1 cellular context compared by ENCODE assay signal in genomic region chr16:56964243-56965148, GRCh38.
TF ChIP-seq lines count a peak whose summit lies in the region.

No MANE protein-coding gene starts in this region.

TF ChIP-seq in K562, 482 proteins besides CTCF, POLR2A, EP300 and RAD21 (continued from another document and continues in another):
- TF ChIP-seq, protein P1, sequence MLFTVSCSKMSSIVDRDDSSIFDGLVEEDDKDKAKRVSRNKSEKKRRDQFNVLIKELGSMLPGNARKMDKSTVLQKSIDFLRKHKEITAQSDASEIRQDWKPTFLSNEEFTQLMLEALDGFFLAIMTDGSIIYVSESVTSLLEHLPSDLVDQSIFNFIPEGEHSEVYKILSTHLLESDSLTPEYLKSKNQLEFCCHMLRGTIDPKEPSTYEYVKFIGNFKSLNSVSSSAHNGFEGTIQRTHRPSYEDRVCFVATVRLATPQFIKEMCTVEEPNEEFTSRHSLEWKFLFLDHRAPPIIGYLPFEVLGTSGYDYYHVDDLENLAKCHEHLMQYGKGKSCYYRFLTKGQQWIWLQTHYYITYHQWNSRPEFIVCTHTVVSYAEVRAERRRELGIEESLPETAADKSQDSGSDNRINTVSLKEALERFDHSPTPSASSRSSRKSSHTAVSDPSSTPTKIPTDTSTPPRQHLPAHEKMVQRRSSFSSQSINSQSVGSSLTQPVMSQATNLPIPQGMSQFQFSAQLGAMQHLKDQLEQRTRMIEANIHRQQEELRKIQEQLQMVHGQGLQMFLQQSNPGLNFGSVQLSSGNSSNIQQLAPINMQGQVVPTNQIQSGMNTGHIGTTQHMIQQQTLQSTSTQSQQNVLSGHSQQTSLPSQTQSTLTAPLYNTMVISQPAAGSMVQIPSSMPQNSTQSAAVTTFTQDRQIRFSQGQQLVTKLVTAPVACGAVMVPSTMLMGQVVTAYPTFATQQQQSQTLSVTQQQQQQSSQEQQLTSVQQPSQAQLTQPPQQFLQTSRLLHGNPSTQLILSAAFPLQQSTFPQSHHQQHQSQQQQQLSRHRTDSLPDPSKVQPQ (CRISPR knock-in tag; IDR thresholded peaks at IDR 0.05; ENCODE audit: borderline replicate concordance) = no peak
- TF ChIP-seq GATA2 (CRISPR knock-in tag; IDR thresholded peaks at IDR 0.05) = no peak
- no peak for TF ChIP-seq FOXJ2 (tag; IDR thresholded peaks at IDR 0.05)
- TF ChIP-seq RCOR1 (IDR thresholded peaks at IDR 0.05; ENCODE audit: borderline replicate concordance in 1 of 2, low read depth in 2 of 2, low read length in 2 of 2) = peak in 1 of 2 experiments; percentile 51; a peak in 2 of 4 replicates
- no peak for TF ChIP-seq HMG20B (CRISPR knock-in tag; IDR thresholded peaks at IDR 0.05)
- TF ChIP-seq, protein P2, sequence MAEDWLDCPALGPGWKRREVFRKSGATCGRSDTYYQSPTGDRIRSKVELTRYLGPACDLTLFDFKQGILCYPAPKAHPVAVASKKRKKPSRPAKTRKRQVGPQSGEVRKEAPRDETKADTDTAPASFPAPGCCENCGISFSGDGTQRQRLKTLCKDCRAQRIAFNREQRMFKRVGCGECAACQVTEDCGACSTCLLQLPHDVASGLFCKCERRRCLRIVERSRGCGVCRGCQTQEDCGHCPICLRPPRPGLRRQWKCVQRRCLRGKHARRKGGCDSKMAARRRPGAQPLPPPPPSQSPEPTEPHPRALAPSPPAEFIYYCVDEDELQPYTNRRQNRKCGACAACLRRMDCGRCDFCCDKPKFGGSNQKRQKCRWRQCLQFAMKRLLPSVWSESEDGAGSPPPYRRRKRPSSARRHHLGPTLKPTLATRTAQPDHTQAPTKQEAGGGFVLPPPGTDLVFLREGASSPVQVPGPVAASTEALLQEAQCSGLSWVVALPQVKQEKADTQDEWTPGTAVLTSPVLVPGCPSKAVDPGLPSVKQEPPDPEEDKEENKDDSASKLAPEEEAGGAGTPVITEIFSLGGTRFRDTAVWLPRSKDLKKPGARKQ (CRISPR knock-in tag; IDR thresholded peaks at IDR 0.05) = no peak
- no peak for TF ChIP-seq ZNF586 (CRISPR knock-in tag; conservative IDR thresholded peaks at IDR 0.05)
- TF ChIP-seq ZNF507 (tag; conservative IDR thresholded peaks at IDR 0.05) = no peak
- peak; percentile 81 for TF ChIP-seq NR2C1 (IDR thresholded peaks at IDR 0.05)
- peak; percentile 84 for TF ChIP-seq NR2C1 (tag; IDR thresholded peaks at IDR 0.05)
- no peak for TF ChIP-seq ZNF24 (IDR thresholded peaks at IDR 0.05)
- TF ChIP-seq CREM (IDR thresholded peaks at IDR 0.05; ENCODE audit: low read depth) = peak; percentile 19; the same call in 1 of the 2 replicates
- TF ChIP-seq ZBTB7A (IDR thresholded peaks at IDR 0.05; ENCODE audit: borderline replicate concordance, control insufficient read depth, low read depth, low read length) = peak; percentile 81; the same call in 1 of the 2 replicates
- TF ChIP-seq ELF1 (tag; IDR thresholded peaks at IDR 0.05) = no peak
- no peak for TF ChIP-seq SREBF2 (CRISPR knock-in tag; IDR thresholded peaks at IDR 0.05)
- TF ChIP-seq ESRRA (IDR thresholded peaks at IDR 0.05; ENCODE audit: borderline replicate concordance, low read depth) = peak; percentile 100
- no peak for TF ChIP-seq NFRKB (IDR thresholded peaks at IDR 0.05; ENCODE audit: low read depth)
- no peak for TF ChIP-seq GATAD2A (IDR thresholded peaks at IDR 0.05)
- TF ChIP-seq, protein P3, sequence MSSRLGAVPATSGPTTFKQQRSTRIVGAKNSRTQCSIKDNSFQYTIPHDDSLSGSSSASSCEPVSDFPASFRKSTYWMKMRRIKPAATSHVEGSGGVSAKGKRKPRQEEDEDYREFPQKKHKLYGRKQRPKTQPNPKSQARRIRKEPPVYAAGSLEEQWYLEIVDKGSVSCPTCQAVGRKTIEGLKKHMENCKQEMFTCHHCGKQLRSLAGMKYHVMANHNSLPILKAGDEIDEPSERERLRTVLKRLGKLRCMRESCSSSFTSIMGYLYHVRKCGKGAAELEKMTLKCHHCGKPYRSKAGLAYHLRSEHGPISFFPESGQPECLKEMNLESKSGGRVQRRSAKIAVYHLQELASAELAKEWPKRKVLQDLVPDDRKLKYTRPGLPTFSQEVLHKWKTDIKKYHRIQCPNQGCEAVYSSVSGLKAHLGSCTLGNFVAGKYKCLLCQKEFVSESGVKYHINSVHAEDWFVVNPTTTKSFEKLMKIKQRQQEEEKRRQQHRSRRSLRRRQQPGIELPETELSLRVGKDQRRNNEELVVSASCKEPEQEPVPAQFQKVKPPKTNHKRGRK (tag; IDR thresholded peaks at IDR 0.05) = no peak
- TF ChIP-seq, protein P4, sequence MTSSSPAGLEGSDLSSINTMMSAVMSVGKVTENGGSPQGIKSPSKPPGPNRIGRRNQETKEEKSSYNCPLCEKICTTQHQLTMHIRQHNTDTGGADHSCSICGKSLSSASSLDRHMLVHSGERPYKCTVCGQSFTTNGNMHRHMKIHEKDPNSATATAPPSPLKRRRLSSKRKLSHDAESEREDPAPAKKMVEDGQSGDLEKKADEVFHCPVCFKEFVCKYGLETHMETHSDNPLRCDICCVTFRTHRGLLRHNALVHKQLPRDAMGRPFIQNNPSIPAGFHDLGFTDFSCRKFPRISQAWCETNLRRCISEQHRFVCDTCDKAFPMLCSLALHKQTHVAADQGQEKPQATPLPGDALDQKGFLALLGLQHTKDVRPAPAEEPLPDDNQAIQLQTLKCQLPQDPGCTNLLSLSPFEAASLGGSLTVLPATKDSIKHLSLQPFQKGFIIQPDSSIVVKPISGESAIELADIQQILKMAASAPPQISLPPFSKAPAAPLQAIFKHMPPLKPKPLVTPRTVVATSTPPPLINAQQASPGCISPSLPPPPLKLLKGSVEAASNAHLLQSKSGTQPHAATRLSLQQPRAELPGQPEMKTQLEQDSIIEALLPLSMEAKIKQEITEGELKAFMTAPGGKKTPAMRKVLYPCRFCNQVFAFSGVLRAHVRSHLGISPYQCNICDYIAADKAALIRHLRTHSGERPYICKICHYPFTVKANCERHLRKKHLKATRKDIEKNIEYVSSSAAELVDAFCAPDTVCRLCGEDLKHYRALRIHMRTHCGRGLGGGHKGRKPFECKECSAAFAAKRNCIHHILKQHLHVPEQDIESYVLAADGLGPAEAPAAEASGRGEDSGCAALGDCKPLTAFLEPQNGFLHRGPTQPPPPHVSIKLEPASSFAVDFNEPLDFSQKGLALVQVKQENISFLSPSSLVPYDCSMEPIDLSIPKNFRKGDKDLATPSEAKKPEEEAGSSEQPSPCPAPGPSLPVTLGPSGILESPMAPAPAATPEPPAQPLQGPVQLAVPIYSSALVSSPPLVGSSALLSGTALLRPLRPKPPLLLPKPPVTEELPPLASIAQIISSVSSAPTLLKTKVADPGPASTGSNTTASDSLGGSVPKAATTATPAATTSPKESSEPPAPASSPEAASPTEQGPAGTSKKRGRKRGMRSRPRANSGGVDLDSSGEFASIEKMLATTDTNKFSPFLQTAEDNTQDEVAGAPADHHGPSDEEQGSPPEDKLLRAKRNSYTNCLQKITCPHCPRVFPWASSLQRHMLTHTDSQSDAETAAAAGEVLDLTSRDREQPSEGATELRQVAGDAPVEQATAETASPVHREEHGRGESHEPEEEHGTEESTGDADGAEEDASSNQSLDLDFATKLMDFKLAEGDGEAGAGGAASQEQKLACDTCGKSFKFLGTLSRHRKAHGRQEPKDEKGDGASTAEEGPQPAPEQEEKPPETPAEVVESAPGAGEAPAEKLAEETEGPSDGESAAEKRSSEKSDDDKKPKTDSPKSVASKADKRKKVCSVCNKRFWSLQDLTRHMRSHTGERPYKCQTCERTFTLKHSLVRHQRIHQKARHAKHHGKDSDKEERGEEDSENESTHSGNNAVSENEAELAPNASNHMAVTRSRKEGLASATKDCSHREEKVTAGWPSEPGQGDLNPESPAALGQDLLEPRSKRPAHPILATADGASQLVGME (CRISPR knock-in tag; IDR thresholded peaks at IDR 0.05) = no peak
- no peak for TF ChIP-seq BMI1 (IDR thresholded peaks at IDR 0.05; ENCODE audit: low read length)
- no peak for TF ChIP-seq ZNF384 (IDR thresholded peaks at IDR 0.05; ENCODE audit: low read depth, low read length)
- TF ChIP-seq SMARCB1 (IDR thresholded peaks at IDR 0.05; ENCODE audit: insufficient read length, low read depth) = no peak
- 0 out of 2 replicates have a peak, but pooled peaks have one; percentile 19 for TF ChIP-seq ZEB2 (IDR thresholded peaks at IDR 0.05)
- no peak for TF ChIP-seq ZBTB17 (CRISPR knock-in tag; IDR thresholded peaks at IDR 0.05)
- TF ChIP-seq CHCHD3 (CRISPR knock-in tag; IDR thresholded peaks at IDR 0.05) = no peak
- TF ChIP-seq SMAD4 (CRISPR knock-in tag; conservative IDR thresholded peaks at IDR 0.05) = 0 out of 2 replicates have a peak, but pooled peaks have one; percentile 71
- peak; percentile 75 for TF ChIP-seq FOSL1 (tag; conservative IDR thresholded peaks at IDR 0.05)
- no peak for TF ChIP-seq BHLHE40 (IDR thresholded peaks at IDR 0.05; ENCODE audit: low read length)
- no peak for TF ChIP-seq TSC22D4 (tag; IDR thresholded peaks at IDR 0.05)
- TF ChIP-seq, protein P5, sequence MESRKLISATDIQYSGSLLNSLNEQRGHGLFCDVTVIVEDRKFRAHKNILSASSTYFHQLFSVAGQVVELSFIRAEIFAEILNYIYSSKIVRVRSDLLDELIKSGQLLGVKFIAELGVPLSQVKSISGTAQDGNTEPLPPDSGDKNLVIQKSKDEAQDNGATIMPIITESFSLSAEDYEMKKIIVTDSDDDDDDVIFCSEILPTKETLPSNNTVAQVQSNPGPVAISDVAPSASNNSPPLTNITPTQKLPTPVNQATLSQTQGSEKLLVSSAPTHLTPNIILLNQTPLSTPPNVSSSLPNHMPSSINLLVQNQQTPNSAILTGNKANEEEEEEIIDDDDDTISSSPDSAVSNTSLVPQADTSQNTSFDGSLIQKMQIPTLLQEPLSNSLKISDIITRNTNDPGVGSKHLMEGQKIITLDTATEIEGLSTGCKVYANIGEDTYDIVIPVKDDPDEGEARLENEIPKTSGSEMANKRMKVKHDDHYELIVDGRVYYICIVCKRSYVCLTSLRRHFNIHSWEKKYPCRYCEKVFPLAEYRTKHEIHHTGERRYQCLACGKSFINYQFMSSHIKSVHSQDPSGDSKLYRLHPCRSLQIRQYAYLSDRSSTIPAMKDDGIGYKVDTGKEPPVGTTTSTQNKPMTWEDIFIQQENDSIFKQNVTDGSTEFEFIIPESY (CRISPR knock-in tag; IDR thresholded peaks at IDR 0.05) = peak; percentile 77
- no peak for TF ChIP-seq ZNF695 (CRISPR knock-in tag; IDR thresholded peaks at IDR 0.05)
- TF ChIP-seq CBX1 (IDR thresholded peaks at IDR 0.05; ENCODE audit: low read depth) = no peak
- no peak for TF ChIP-seq SMARCE1 (IDR thresholded peaks at IDR 0.05)
- TF ChIP-seq HES1 (IDR thresholded peaks at IDR 0.05; ENCODE audit: low read depth) = 0 out of 2 replicates have a peak, but pooled peaks have one; percentile 36
- TF ChIP-seq IRF2 (CRISPR knock-in tag; IDR thresholded peaks at IDR 0.05) = no peak
- TF ChIP-seq, protein P6, sequence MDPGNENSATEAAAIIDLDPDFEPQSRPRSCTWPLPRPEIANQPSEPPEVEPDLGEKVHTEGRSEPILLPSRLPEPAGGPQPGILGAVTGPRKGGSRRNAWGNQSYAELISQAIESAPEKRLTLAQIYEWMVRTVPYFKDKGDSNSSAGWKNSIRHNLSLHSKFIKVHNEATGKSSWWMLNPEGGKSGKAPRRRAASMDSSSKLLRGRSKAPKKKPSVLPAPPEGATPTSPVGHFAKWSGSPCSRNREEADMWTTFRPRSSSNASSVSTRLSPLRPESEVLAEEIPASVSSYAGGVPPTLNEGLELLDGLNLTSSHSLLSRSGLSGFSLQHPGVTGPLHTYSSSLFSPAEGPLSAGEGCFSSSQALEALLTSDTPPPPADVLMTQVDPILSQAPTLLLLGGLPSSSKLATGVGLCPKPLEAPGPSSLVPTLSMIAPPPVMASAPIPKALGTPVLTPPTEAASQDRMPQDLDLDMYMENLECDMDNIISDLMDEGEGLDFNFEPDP (CRISPR knock-in tag; IDR thresholded peaks at IDR 0.05) = no peak
- TF ChIP-seq ZNF518B (CRISPR knock-in tag; IDR thresholded peaks at IDR 0.05) = no peak
- no peak for TF ChIP-seq MYBL2 (IDR thresholded peaks at IDR 0.05; ENCODE audit: low read depth)
- no peak for TF ChIP-seq MYBL2 (CRISPR knock-in tag; IDR thresholded peaks at IDR 0.05; ENCODE audit: borderline replicate concordance)
- TF ChIP-seq, protein P7, sequence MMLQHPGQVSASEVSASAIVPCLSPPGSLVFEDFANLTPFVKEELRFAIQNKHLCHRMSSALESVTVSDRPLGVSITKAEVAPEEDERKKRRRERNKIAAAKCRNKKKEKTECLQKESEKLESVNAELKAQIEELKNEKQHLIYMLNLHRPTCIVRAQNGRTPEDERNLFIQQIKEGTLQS (IDR thresholded peaks at IDR 0.05) = peak; percentile 97
- TF ChIP-seq, protein P7 (CRISPR knock-in tag; conservative IDR thresholded peaks at IDR 0.05) = peak; percentile 91
- 0 out of 2 replicates have a peak, but pooled peaks have one; percentile 68 for TF ChIP-seq KLF1 (tag; IDR thresholded peaks at IDR 0.05)
